Comparison of ENCODE assay signal across 12 cellular contexts in genomic region chr7:49483142-49483541, GRCh38.
DNase-seq lines count a peak whose midpoint lies in the region; ATAC-seq and TF ChIP-seq lines count a peak whose summit lies in the region.
"Had no signal": no experiment of that assay in that cellular context is flagged by ENCODE, and none has a peak within 500 bp of the region (broad histone marks: within the 10 kb centered on the region; RNA-seq: fewer than 3 reads in every experiment).

No MANE protein-coding gene starts in this region.

- no peak overlapping the region for H3K27ac Mint-ChIP-seq in glutamatergic neuron (ENCODE audit: unreplicated experiment)
- H3K27ac Mint-ChIP-seq: activated naive CD4-positive, alpha-beta T cell treated with anti-CD3 and anti-CD28 coated beads, Interleukin-2, amount 50 U/mL, for 72 hours; stimulated activated memory B cell treated with anti-CD40 and anti-IgM and Interleukin-4, amounts not matched to agents 10 μg/mL and 1 μg/mL and 100 μg/mL, for 72 hours had no signal

- no peak overlapping the region for H3K4me3 ChIP-seq in right atrium auricular region
- H3K4me3 ChIP-seq: BLaER1, sigmoid colon had no signal

- H3K27me3 ChIP-seq in right atrium auricular region = no peaks in the 10 kb centered on the region
- H3K27me3 ChIP-seq: BLaER1, sigmoid colon had no signal

- H3K4me1 ChIP-seq in right atrium auricular region = no peaks in the 10 kb centered on the region
- H3K4me1 ChIP-seq: BLaER1, sigmoid colon had no signal

- DNase-seq in Right ventricle myocardium superior = no peak
- no peak for DNase-seq in right atrium auricular region (ENCODE audit: low spot score)
- DNase-seq in cerebellar cortex (ENCODE audit: low spot score) = peak; percentile 14
- no peak for DNase-seq in glutamatergic neuron
- no peak for DNase-seq in putamen (ENCODE audit: low spot score)
- no peak for DNase-seq in stimulated activated CD8-positive, alpha-beta memory T cell treated with anti-CD3 and anti-CD28 coated beads, Interleukin-4, amount 100 ng/mL, for 48 hours
- DNase-seq in activated CD8-positive, alpha-beta memory T cell treated with anti-CD3 and anti-CD28 coated beads, Interleukin-2, amount 50 U/mL, for 48 hours = no peak
- DNase-seq: sigmoid colon had no signal

- H3K27ac ChIP-seq in right atrium auricular region = no peak overlapping the region
- H3K27ac ChIP-seq: BLaER1, sigmoid colon had no signal

- H3K36me3 Mint-ChIP-seq in glutamatergic neuron (ENCODE audit: unreplicated experiment) = no peaks in the 10 kb centered on the region
- H3K36me3 Mint-ChIP-seq: activated naive CD4-positive, alpha-beta T cell treated with anti-CD3 and anti-CD28 coated beads, Interleukin-2, amount 50 U/mL, for 72 hours; stimulated activated memory B cell treated with anti-CD40 and anti-IgM and Interleukin-4, amounts not matched to agents 10 μg/mL and 1 μg/mL and 100 μg/mL, for 72 hours had no signal

- no peaks in the 10 kb centered on the region for H3K9me3 Mint-ChIP-seq in glutamatergic neuron (ENCODE audit: unreplicated experiment)

- H3K27me3 Mint-ChIP-seq in glutamatergic neuron (ENCODE audit: unreplicated experiment) = no peaks in the 10 kb centered on the region
- H3K27me3 Mint-ChIP-seq: stimulated activated memory B cell treated with anti-CD40 and anti-IgM and Interleukin-4, amounts not matched to agents 10 μg/mL and 1 μg/mL and 100 μg/mL, for 72 hours had no signal

- H3K4me3 Mint-ChIP-seq in glutamatergic neuron (ENCODE audit: unreplicated experiment) = no peak overlapping the region
- H3K4me3 Mint-ChIP-seq: stimulated activated memory B cell treated with anti-CD40 and anti-IgM and Interleukin-4, amounts not matched to agents 10 μg/mL and 1 μg/mL and 100 μg/mL, for 72 hours had no signal

- H3K36me3 ChIP-seq in right atrium auricular region = no peaks in the 10 kb centered on the region
- H3K36me3 ChIP-seq: BLaER1, sigmoid colon had no signal

- TF ChIP-seq CTCF in right atrium auricular region (IDR thresholded peaks at IDR 0.05) (peak in 1 of 2 donors; percentile 48), glutamatergic neuron (IDR thresholded peaks at IDR 0.05; ENCODE audit: partially characterized antibody, unreplicated experiment) (no peak)

- no peaks in the 10 kb centered on the region for H3K9me3 ChIP-seq in right atrium auricular region
- H3K9me3 ChIP-seq: BLaER1, sigmoid colon had no signal

- no peaks in the 10 kb centered on the region for H3K4me1 Mint-ChIP-seq in glutamatergic neuron (ENCODE audit: low read depth, unreplicated experiment)
- H3K4me1 Mint-ChIP-seq: stimulated activated memory B cell treated with anti-CD40 and anti-IgM and Interleukin-4, amounts not matched to agents 10 μg/mL and 1 μg/mL and 100 μg/mL, for 72 hours had no signal

- intact Hi-C loops in Right ventricle myocardium superior (cut with DNase I) = loop anchor here (5.0 kb wide), 1 partner anchor 309 kb away; no protein-coding TSS in a partner anchor

- ATAC-seq in Right ventricle myocardium superior (ENCODE audit: poor library complexity) (peak; percentile 85), HG03025 (IDR thresholded peaks at IDR 0.05; ENCODE audit: low FRiP score, unreplicated experiment) (peak; percentile 69)
- ATAC-seq: activated naive CD4-positive, alpha-beta T cell treated with anti-CD3 and anti-CD28 coated beads, Interleukin-2, amount 50 U/mL, for 72 hours; stimulated activated memory B cell treated with anti-CD40 and anti-IgM and Interleukin-4, amounts not matched to agents 10 μg/mL and 1 μg/mL and 100 μg/mL, for 72 hours had no signal
